18 cellular contexts compared by ENCODE assay signal in genomic region chr2:99398303-99398702, GRCh38.
DNase-seq lines count a peak whose midpoint lies in the region; ATAC-seq and TF ChIP-seq lines count a peak whose summit lies in the region.
"Had no signal": no experiment of that assay in that cellular context is flagged by ENCODE, and none has a peak within 500 bp of the region (broad histone marks: within the 10 kb centered on the region; RNA-seq: fewer than 3 reads in every experiment).

No MANE protein-coding gene starts in this region.

- CTCF ChIA-PET in activated CD8-positive, alpha-beta T cell treated with anti-CD3 and anti-CD28 coated beads for 36 hours (lab: Charles Lee) = no interaction called here
- CTCF ChIA-PET in activated CD8-positive, alpha-beta T cell treated with anti-CD3 and anti-CD28 coated beads, Interleukin-2, amount 10 ng/mL, durations not matched to agents 7 days and 5 days (lab: Charles Lee) = no interaction called here
- CTCF ChIA-PET in T-cell (lab: Charles Lee) = no interaction called here

- H3K27ac Mint-ChIP-seq in activated CD8-positive, alpha-beta T cell treated with anti-CD3 and anti-CD28 coated beads for 36 hours = peak overlapping the region; percentile 52
- H3K27ac Mint-ChIP-seq in activated CD8-positive, alpha-beta T cell treated with anti-CD3 and anti-CD28 coated beads, Interleukin-2, amount 10 ng/mL, durations not matched to agents 7 days and 5 days = no peak overlapping the region
- H3K27ac Mint-ChIP-seq in T-cell (peak overlapping the region; percentile 0 to 62), nephron progenitor cell (peak overlapping the region; percentile 91)
- H3K27ac Mint-ChIP-seq: endodermal cell, neural progenitor cell had no signal

- no peak for DNase-seq in activated CD8-positive, alpha-beta T cell treated with anti-CD3 and anti-CD28 coated beads for 36 hours
- no peak for DNase-seq in activated CD8-positive, alpha-beta T cell treated with anti-CD3 and anti-CD28 coated beads, Interleukin-2, amount 10 ng/mL, durations not matched to agents 7 days and 5 days
- DNase-seq in T-cell (no peak), Right ventricle myocardium superior (no peak), nephron progenitor cell (no peak), NCI-H2081 treated with DMSO at 0.1 percent for 48 hours (lab: John Stamatoyannopoulos, UW) (no peak), NCI-H82 treated with DMSO at 0.1 percent for 48 hours (lab: John Stamatoyannopoulos, UW; ENCODE audit: unreplicated experiment) (no peak)
- no peak for DNase-seq in NK-92 treated with Interleukin-12 subunit alpha and Interleukin-12 subunit beta, amount 100 ng/mL, for 24 hours (lab: John Stamatoyannopoulos, UW)
- DNase-seq: activated CD4-positive, alpha-beta T cell treated with anti-CD3 and anti-CD28 coated beads for 1 hour; DND-41; endodermal cell; NCI-H1417; NCI-H2171 treated with DMSO at 0.1 percent for 48 hours; NCI-H748 treated with DMSO at 0.1 percent for 48 hours had no signal

- H3K9me3 Mint-ChIP-seq in activated CD8-positive, alpha-beta T cell treated with anti-CD3 and anti-CD28 coated beads for 36 hours = no peaks in the 10 kb centered on the region
- no peaks in the 10 kb centered on the region for H3K9me3 Mint-ChIP-seq in activated CD8-positive, alpha-beta T cell treated with anti-CD3 and anti-CD28 coated beads, Interleukin-2, amount 10 ng/mL, durations not matched to agents 7 days and 5 days (ENCODE audit: insufficient read depth)
- no peaks in the 10 kb centered on the region for H3K9me3 Mint-ChIP-seq in T-cell
- H3K9me3 Mint-ChIP-seq in nephron progenitor cell = no peaks in the 10 kb centered on the region
- H3K9me3 Mint-ChIP-seq: central memory CD8-positive, alpha-beta T cell; endodermal cell; neural progenitor cell had no signal

- TF ChIP-seq CTCF in activated CD8-positive, alpha-beta T cell treated with anti-CD3 and anti-CD28 coated beads for 36 hours (IDR thresholded peaks at IDR 0.05) = no peak
- TF ChIP-seq CTCF in nephron progenitor cell (IDR thresholded peaks at IDR 0.05) = no peak

- peaks cover 9% of the 10 kb centered on the region for H3K4me1 Mint-ChIP-seq in activated CD8-positive, alpha-beta T cell treated with anti-CD3 and anti-CD28 coated beads for 36 hours (ENCODE audit: low read depth)
- H3K4me1 Mint-ChIP-seq in activated CD8-positive, alpha-beta T cell treated with anti-CD3 and anti-CD28 coated beads, Interleukin-2, amount 10 ng/mL, durations not matched to agents 7 days and 5 days (ENCODE audit: low read depth) = peaks cover 5% of the 10 kb centered on the region
- peaks cover 2 to 4% (median 4%) of the 10 kb centered on the region in 3 donors for H3K4me1 Mint-ChIP-seq in T-cell
- peaks cover 5% of the 10 kb centered on the region for H3K4me1 Mint-ChIP-seq in nephron progenitor cell
- H3K4me1 Mint-ChIP-seq: central memory CD8-positive, alpha-beta T cell had no signal

- H3K36me3 Mint-ChIP-seq in activated CD8-positive, alpha-beta T cell treated with anti-CD3 and anti-CD28 coated beads for 36 hours (ENCODE audit: low read depth) = peaks cover 42% of the 10 kb centered on the region
- H3K36me3 Mint-ChIP-seq in activated CD8-positive, alpha-beta T cell treated with anti-CD3 and anti-CD28 coated beads, Interleukin-2, amount 10 ng/mL, durations not matched to agents 7 days and 5 days (ENCODE audit: low read depth) = peaks cover 73% of the 10 kb centered on the region
- H3K36me3 Mint-ChIP-seq in T-cell (peaks cover 65% of the 10 kb centered on the region), nephron progenitor cell (ENCODE audit: low read depth) (peaks cover 75% of the 10 kb centered on the region)

- ATAC-seq in activated CD8-positive, alpha-beta T cell treated with anti-CD3 and anti-CD28 coated beads for 36 hours = no peak
- no peak for ATAC-seq in activated CD8-positive, alpha-beta T cell treated with anti-CD3 and anti-CD28 coated beads, Interleukin-2, amount 10 ng/mL, durations not matched to agents 7 days and 5 days
- ATAC-seq in T-cell (replicated peaks in 1 of 4) (no peak), Right ventricle myocardium superior (ENCODE audit: poor library complexity) (peak; percentile 64)
- ATAC-seq: A549, Panc1 had no signal

- POLR2A ChIA-PET in activated CD8-positive, alpha-beta T cell treated with anti-CD3 and anti-CD28 coated beads for 36 hours (lab: Charles Lee) = interaction anchor here (0.9 kb wide), 1 partner anchor 11 kb away, joined by 3 read pairs; no protein-coding TSS in a partner anchor
- POLR2A ChIA-PET in activated CD8-positive, alpha-beta T cell treated with anti-CD3 and anti-CD28 coated beads, Interleukin-2, amount 10 ng/mL, durations not matched to agents 7 days and 5 days (lab: Charles Lee) = no interaction called here
- POLR2A ChIA-PET in T-cell (lab: Charles Lee) = interaction anchor here in 1 of 2 donors (0.6 kb wide), 1 partner anchor 232 kb away, joined by 3 read pairs; no protein-coding TSS in a partner anchor

- H3K4me3 Mint-ChIP-seq in activated CD8-positive, alpha-beta T cell treated with anti-CD3 and anti-CD28 coated beads for 36 hours = no peak overlapping the region
- no peak overlapping the region for H3K4me3 Mint-ChIP-seq in activated CD8-positive, alpha-beta T cell treated with anti-CD3 and anti-CD28 coated beads, Interleukin-2, amount 10 ng/mL, durations not matched to agents 7 days and 5 days
- H3K4me3 Mint-ChIP-seq in T-cell (no peak overlapping the region), nephron progenitor cell (no peak overlapping the region)
- H3K4me3 Mint-ChIP-seq: central memory CD8-positive, alpha-beta T cell; endodermal cell; neural progenitor cell had no signal

- H3K27me3 Mint-ChIP-seq in activated CD8-positive, alpha-beta T cell treated with anti-CD3 and anti-CD28 coated beads for 36 hours = no peaks in the 10 kb centered on the region
- H3K27me3 Mint-ChIP-seq in activated CD8-positive, alpha-beta T cell treated with anti-CD3 and anti-CD28 coated beads, Interleukin-2, amount 10 ng/mL, durations not matched to agents 7 days and 5 days (ENCODE audit: low read depth) = no peaks in the 10 kb centered on the region
- H3K27me3 Mint-ChIP-seq in T-cell = no peaks in the 10 kb centered on the region
- H3K27me3 Mint-ChIP-seq in nephron progenitor cell (ENCODE audit: low read depth, poor library complexity) = no peaks in the 10 kb centered on the region
- H3K27me3 Mint-ChIP-seq: central memory CD8-positive, alpha-beta T cell had no signal

- intact Hi-C loops in activated CD8-positive, alpha-beta T cell treated with anti-CD3 and anti-CD28 coated beads for 36 hours (cut with micrococcal nuclease) = no loop called here
- intact Hi-C loops in Right ventricle myocardium superior (cut with DNase I) = no loop called here
